In the genomic region with DNA sequence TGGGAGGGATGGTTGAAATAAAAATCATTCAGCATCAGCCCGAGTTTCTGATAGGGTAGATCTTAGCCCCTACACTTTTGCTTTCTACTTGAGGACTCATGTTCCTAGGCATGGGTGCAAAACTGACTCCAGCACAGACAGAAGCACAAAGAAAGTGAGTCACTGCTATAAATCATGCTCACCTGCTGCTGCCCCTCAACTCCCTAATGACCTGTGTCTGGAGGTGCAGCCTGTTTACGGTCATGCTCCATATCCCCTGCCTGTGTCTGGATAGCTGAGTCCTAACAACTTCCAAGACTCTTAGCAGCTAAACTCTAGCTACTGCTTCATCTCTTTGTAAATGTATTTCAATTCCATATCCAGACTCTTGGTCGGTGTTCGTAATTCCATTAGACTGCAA, we compare ENCODE assay signal across 16 cellular contexts. TPM values are rescaled to one million over a fixed set of nuclear protein-coding genes. Genes with fewer than 3 reads are reported as not detected.
DNase-seq lines count a peak whose midpoint lies in the region; ATAC-seq and TF ChIP-seq lines count a peak whose summit lies in the region.
"Had no signal": no experiment of that assay in that cellular context is flagged by ENCODE, and none has a peak within 500 bp of the region (broad histone marks: within the 10 kb centered on the region; RNA-seq: fewer than 3 reads in every experiment).

No MANE protein-coding gene starts in this region.

- intact Hi-C loops in CD4-positive, alpha-beta memory T cell (cut with micrococcal nuclease): no loop called here

- H3K9me3 Mint-ChIP-seq in CD4-positive, alpha-beta memory T cell: peaks cover 0 to 4% (median 0%) of the 10 kb centered on the region in 8 donors
- H3K9me3 Mint-ChIP-seq: activated CD4-positive, alpha-beta memory T cell treated with anti-CD3 and anti-CD28 coated beads, Interleukin-2, amount 10 ng/mL, durations not matched to agents 7 days and 5 days; activated naive CD8-positive, alpha-beta T cell treated with anti-CD3 and anti-CD28 coated beads, Interleukin-2, amount 50 U/mL, for 24 hours; type B pancreatic cell had no signal

- no peak for TF ChIP-seq CTCF in foreskin keratinocyte (conservative IDR thresholded peaks at IDR 0.05)

- H3K4me1 ChIP-seq in foreskin keratinocyte: peaks cover 6% of the 10 kb centered on the region
- peaks cover 6 to 22% (median 11%) of the 10 kb centered on the region in 3 donors for H3K4me1 ChIP-seq in skeletal muscle tissue (ENCODE audit: control insufficient read depth in 3 of 3, insufficient read depth in 3 of 3, low read length in 3 of 3)
- H3K4me1 ChIP-seq in CD4-positive, alpha-beta memory T cell (ENCODE audit: insufficient read depth, low read length): no peaks in the 10 kb centered on the region

- no peak overlapping the region for H3K4me3 Mint-ChIP-seq in CD4-positive, alpha-beta memory T cell
- H3K4me3 Mint-ChIP-seq: activated CD4-positive, alpha-beta memory T cell treated with anti-CD3 and anti-CD28 coated beads, Interleukin-2, amount 10 ng/mL, durations not matched to agents 7 days and 5 days; activated naive CD8-positive, alpha-beta T cell treated with anti-CD3 and anti-CD28 coated beads, Interleukin-2, amount 50 U/mL, for 24 hours; IgD-negative memory B cell; type B pancreatic cell had no signal

- H3K4me3 ChIP-seq in skeletal muscle tissue (ENCODE audit: low read length in 3 of 3): no peak overlapping the region
- H3K4me3 ChIP-seq in CD4-positive, alpha-beta memory T cell (ENCODE audit: low read length in 2 of 2): no peak overlapping the region
- H3K4me3 ChIP-seq: GM12878 had no signal

- POLR2A ChIA-PET in CD4-positive, alpha-beta memory T cell (lab: Charles Lee; ENCODE audit: partially characterized antibody): no interaction called here

- ATAC-seq in foreskin keratinocyte: peak; percentile 87
- ATAC-seq in GM18519 (IDR thresholded peaks at IDR 0.05; ENCODE audit: low FRiP score, unreplicated experiment): no peak
- ATAC-seq: activated naive CD8-positive, alpha-beta T cell treated with anti-CD3 and anti-CD28 coated beads, Interleukin-2, amount 50 U/mL, for 24 hours; GM12878 had no signal

- DNase-seq in NCI-H82 (lab: John Stamatoyannopoulos, UW) (peak; percentile 6), NCI-H82 treated with DMSO at 0.1 percent for 48 hours (lab: John Stamatoyannopoulos, UW; ENCODE audit: unreplicated experiment) (no peak), NCI-H345 (lab: John Stamatoyannopoulos, UW) (peak; percentile 67), foreskin keratinocyte (peak in 1 of 2 donors; percentile 32), NCI-H1092 treated with DMSO at 0.1 percent for 48 hours (lab: John Stamatoyannopoulos, UW) (no peak)
- no peak for DNase-seq in CD4-positive, alpha-beta memory T cell
- DNase-seq: activated CD4-positive, alpha-beta memory T cell treated with anti-CD3 and anti-CD28 coated beads, Interleukin-2, amount 10 ng/mL, durations not matched to agents 7 days and 5 days; activated naive CD8-positive, alpha-beta T cell treated with anti-CD3 and anti-CD28 coated beads, Interleukin-2, amount 50 U/mL, for 24 hours; C1 segment of cervical spinal cord; mesenchymal stem cell; stimulated activated CD4-positive, alpha-beta T cell treated with anti-CD3 and anti-CD28 coated beads, Interleukin-4, amount 100 ng/mL, for 4 hours had no signal

- H3K9me3 ChIP-seq in skeletal muscle tissue (ENCODE audit: control insufficient read depth in 3 of 3, low read length in 3 of 3): no peaks in the 10 kb centered on the region
- no peaks in the 10 kb centered on the region for H3K9me3 ChIP-seq in CD4-positive, alpha-beta memory T cell (ENCODE audit: control insufficient read depth in 1 of 2, low read length in 2 of 2)

- H3K36me3 Mint-ChIP-seq in CD4-positive, alpha-beta memory T cell: no peaks in the 10 kb centered on the region
- H3K36me3 Mint-ChIP-seq: IgD-negative memory B cell had no signal

- no peaks in the 10 kb centered on the region for H3K4me1 Mint-ChIP-seq in CD4-positive, alpha-beta memory T cell
- H3K4me1 Mint-ChIP-seq: activated CD4-positive, alpha-beta memory T cell treated with anti-CD3 and anti-CD28 coated beads, Interleukin-2, amount 10 ng/mL, durations not matched to agents 7 days and 5 days; activated naive CD8-positive, alpha-beta T cell treated with anti-CD3 and anti-CD28 coated beads, Interleukin-2, amount 50 U/mL, for 24 hours; IgD-negative memory B cell had no signal

- peaks cover 0 to 3% (median 0%) of the 10 kb centered on the region in 3 donors for H3K36me3 ChIP-seq in skeletal muscle tissue (ENCODE audit: control insufficient read depth in 3 of 3, insufficient read depth in 3 of 3, low read length in 3 of 3)
- no peaks in the 10 kb centered on the region for H3K36me3 ChIP-seq in CD4-positive, alpha-beta memory T cell (ENCODE audit: insufficient read depth, low read length)

- peaks cover 0 to 2% of the 10 kb centered on the region in 2 donors for H3K27me3 Mint-ChIP-seq in CD4-positive, alpha-beta memory T cell
- H3K27me3 Mint-ChIP-seq: activated CD4-positive, alpha-beta memory T cell treated with anti-CD3 and anti-CD28 coated beads, Interleukin-2, amount 10 ng/mL, durations not matched to agents 7 days and 5 days; activated naive CD8-positive, alpha-beta T cell treated with anti-CD3 and anti-CD28 coated beads, Interleukin-2, amount 50 U/mL, for 24 hours; IgD-negative memory B cell; type B pancreatic cell had no signal

- H3K27ac ChIP-seq in foreskin keratinocyte: no peak overlapping the region
- peak overlapping the region; percentile 57 for H3K27ac ChIP-seq in skeletal muscle tissue (ENCODE audit: low read depth, low read length)
- H3K27ac ChIP-seq in CD4-positive, alpha-beta memory T cell (ENCODE audit: low read depth, low read length): no peak overlapping the region

- CTCF ChIA-PET in CD4-positive, alpha-beta memory T cell (lab: Charles Lee; ENCODE audit: partially characterized antibody): no interaction called here

- H3K9ac ChIP-seq in skeletal muscle tissue (ENCODE audit: low read depth in 1 of 3, low read length in 3 of 3): peak overlapping the region in 2 of 3 donors; percentile 20 to 21

- no peak overlapping the region for H3K27ac Mint-ChIP-seq in CD4-positive, alpha-beta memory T cell
- H3K27ac Mint-ChIP-seq: activated CD4-positive, alpha-beta memory T cell treated with anti-CD3 and anti-CD28 coated beads, Interleukin-2, amount 10 ng/mL, durations not matched to agents 7 days and 5 days; activated naive CD8-positive, alpha-beta T cell treated with anti-CD3 and anti-CD28 coated beads, Interleukin-2, amount 50 U/mL, for 24 hours; IgD-negative memory B cell; type B pancreatic cell had no signal

- H3K27me3 ChIP-seq in foreskin keratinocyte: no peaks in the 10 kb centered on the region
- no peaks in the 10 kb centered on the region for H3K27me3 ChIP-seq in skeletal muscle tissue (ENCODE audit: control insufficient read depth in 3 of 3, insufficient read depth in 3 of 3, low read length in 3 of 3)
- no peaks in the 10 kb centered on the region for H3K27me3 ChIP-seq in CD4-positive, alpha-beta memory T cell (ENCODE audit: insufficient read depth, low read length)

RNA-seq across cellular contexts. Expression of a gene that starts 57.8 kb away (rescaled TPM):
- total RNA-seq in foreskin keratinocyte: 47.6 and 47.7 TPM in 2 replicates
- 13.5 and 17.0 TPM in 2 replicates for polyA plus RNA-seq in foreskin keratinocyte
- total RNA-seq in skeletal muscle tissue: 92.4 TPM
- under 1 TPM; 0.20 to 0.30 TPM for total RNA-seq in CD4-positive, alpha-beta memory T cell
- polyA plus RNA-seq in CD4-positive, alpha-beta memory T cell: under 1 TPM in 1 of 2 donors, not detected in 1; 0.09 TPM

Comparison
In these comparisons a context has a peak if more than half of its experiments do, and no peak if none do; other contexts are left out.
1. DNase-seq: peak in NCI-H82 (single experiment) and NCI-H345 (single experiment); none in NCI-H82 treated with DMSO at 0.1 percent for 48 hours (single experiment), NCI-H1092 treated with DMSO at 0.1 percent for 48 hours (single experiment) and CD4-positive, alpha-beta memory T cell (0 of 5).
2. RNA of a gene that starts 57.8 kb away (total RNA-seq): 92.4 TPM in skeletal muscle tissue (single experiment) and 47.6 to 47.7 TPM in foreskin keratinocyte; 0.20 to 0.30 TPM in CD4-positive, alpha-beta memory T cell; every median in the first group is over 10 times any median in the second.